1 cellular context compared by ENCODE assay signal in the genomic region with DNA sequence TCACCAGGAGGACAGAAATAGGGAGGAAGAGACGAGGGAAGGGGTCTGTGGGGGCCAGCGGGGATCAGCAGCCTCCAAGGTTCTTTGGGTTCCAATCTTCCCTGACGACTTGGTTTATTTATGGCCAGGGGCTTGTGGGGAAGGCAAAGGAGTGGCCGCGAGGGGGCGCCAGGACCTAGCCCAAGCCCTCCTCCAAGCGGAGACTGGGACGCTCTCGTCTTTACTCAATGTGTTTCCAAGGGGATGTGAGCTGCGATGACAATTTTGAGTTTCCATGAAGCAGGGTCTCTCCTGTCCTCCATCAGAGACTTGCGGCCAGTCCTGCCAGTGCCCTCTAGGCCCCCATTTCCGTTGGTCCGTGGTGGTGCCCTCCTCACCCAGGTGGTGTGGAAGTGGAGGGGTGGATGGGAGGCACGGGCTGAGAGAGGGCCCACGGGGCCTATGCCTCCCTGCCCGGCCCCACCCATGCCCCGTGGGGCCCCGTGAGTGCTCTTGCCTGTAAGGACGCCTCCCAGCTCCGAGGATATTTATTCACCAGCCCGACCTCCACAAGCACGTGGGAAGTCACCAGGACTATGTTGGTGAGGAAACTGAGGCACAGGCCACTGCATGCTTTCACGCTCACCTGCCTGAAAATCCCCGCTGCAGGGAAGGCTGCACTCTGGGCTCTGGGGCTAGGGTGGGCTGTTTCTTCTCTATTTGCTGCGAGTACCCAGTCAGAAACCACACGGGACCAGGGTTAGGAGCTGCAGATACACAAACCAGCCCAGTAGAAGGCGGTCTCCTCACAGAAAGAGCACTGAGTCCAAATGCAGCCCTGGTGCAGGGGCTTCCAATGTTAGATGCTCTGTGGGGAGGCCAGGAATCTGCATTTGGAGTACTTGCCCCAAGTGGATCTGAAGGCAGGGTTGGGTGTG.
A peak's percentile ranks its signal among the peaks of the same experiment; 100 is the strongest.
TF ChIP-seq lines count a peak whose summit lies in the region.

No MANE protein-coding gene starts in this region.

TF ChIP-seq in HepG2, 621 proteins besides CTCF, POLR2A, EP300 and RAD21 (continued from another document):
- TF ChIP-seq, protein P1, sequence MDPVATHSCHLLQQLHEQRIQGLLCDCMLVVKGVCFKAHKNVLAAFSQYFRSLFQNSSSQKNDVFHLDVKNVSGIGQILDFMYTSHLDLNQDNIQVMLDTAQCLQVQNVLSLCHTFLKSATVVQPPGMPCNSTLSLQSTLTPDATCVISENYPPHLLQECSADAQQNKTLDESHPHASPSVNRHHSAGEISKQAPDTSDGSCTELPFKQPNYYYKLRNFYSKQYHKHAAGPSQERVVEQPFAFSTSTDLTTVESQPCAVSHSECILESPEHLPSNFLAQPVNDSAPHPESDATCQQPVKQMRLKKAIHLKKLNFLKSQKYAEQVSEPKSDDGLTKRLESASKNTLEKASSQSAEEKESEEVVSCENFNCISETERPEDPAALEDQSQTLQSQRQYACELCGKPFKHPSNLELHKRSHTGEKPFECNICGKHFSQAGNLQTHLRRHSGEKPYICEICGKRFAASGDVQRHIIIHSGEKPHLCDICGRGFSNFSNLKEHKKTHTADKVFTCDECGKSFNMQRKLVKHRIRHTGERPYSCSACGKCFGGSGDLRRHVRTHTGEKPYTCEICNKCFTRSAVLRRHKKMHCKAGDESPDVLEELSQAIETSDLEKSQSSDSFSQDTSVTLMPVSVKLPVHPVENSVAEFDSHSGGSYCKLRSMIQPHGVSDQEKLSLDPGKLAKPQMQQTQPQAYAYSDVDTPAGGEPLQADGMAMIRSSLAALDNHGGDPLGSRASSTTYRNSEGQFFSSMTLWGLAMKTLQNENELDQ (CRISPR knock-in tag; IDR thresholded peaks at IDR 0.05; ENCODE audit: borderline replicate concordance): no peak
- TF ChIP-seq, protein P2, sequence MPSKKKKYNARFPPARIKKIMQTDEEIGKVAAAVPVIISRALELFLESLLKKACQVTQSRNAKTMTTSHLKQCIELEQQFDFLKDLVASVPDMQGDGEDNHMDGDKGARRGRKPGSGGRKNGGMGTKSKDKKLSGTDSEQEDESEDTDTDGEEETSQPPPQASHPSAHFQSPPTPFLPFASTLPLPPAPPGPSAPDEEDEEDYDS (CRISPR knock-in tag; IDR thresholded peaks at IDR 0.05): no peak
- TF ChIP-seq CAMTA2 (CRISPR knock-in tag; IDR thresholded peaks at IDR 0.05; ENCODE audit: borderline replicate concordance) (no peak), STAG1 (CRISPR knock-in tag; IDR thresholded peaks at IDR 0.05) (peak; percentile 86), HNF4A (CRISPR knock-in tag; IDR thresholded peaks at IDR 0.05) (no peak), ZNF282 (IDR thresholded peaks at IDR 0.05; ENCODE audit: partially characterized antibody) (no peak), ZNF567 (CRISPR knock-in tag; IDR thresholded peaks at IDR 0.05; ENCODE audit: borderline replicate concordance) (no peak), EEA1 (CRISPR knock-in tag; IDR thresholded peaks at IDR 0.05; ENCODE audit: borderline replicate concordance) (no peak), BRD4 (CRISPR knock-in tag; IDR thresholded peaks at IDR 0.05) (no peak), KDM5A (IDR thresholded peaks at IDR 0.05; ENCODE audit: borderline replicate concordance, low read length) (no peak), ZNF614 (CRISPR knock-in tag; IDR thresholded peaks at IDR 0.05; ENCODE audit: borderline replicate concordance) (no peak), GLI4 (CRISPR knock-in tag; IDR thresholded peaks at IDR 0.05; ENCODE audit: borderline replicate concordance) (no peak), ZNF12 (CRISPR knock-in tag; IDR thresholded peaks at IDR 0.05) (no peak), RFXAP (CRISPR knock-in tag; IDR thresholded peaks at IDR 0.05; ENCODE audit: borderline replicate concordance) (no peak), JDP2 (CRISPR knock-in tag; IDR thresholded peaks at IDR 0.05; ENCODE audit: borderline replicate concordance) (no peak)
- TF ChIP-seq, protein P3, sequence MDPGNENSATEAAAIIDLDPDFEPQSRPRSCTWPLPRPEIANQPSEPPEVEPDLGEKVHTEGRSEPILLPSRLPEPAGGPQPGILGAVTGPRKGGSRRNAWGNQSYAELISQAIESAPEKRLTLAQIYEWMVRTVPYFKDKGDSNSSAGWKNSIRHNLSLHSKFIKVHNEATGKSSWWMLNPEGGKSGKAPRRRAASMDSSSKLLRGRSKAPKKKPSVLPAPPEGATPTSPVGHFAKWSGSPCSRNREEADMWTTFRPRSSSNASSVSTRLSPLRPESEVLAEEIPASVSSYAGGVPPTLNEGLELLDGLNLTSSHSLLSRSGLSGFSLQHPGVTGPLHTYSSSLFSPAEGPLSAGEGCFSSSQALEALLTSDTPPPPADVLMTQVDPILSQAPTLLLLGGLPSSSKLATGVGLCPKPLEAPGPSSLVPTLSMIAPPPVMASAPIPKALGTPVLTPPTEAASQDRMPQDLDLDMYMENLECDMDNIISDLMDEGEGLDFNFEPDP (CRISPR knock-in tag; conservative IDR thresholded peaks at IDR 0.05): 0 out of 2 replicates have a peak, but pooled peaks have one; percentile 29
- TF ChIP-seq, protein P4, sequence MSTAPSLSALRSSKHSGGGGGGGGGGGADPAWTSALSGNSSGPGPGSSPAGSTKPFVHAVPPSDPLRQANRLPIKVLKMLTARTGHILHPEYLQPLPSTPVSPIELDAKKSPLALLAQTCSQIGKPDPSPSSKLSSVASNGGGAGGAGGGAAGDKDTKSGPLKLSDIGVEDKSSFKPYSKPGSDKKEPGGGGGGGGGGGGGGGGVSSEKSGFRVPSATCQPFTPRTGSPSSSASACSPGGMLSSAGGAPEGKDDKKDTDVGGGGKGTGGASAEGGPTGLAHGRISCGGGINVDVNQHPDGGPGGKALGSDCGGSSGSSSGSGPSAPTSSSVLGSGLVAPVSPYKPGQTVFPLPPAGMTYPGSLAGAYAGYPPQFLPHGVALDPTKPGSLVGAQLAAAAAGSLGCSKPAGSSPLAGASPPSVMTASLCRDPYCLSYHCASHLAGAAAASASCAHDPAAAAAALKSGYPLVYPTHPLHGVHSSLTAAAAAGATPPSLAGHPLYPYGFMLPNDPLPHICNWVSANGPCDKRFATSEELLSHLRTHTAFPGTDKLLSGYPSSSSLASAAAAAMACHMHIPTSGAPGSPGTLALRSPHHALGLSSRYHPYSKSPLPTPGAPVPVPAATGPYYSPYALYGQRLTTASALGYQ (CRISPR knock-in tag; IDR thresholded peaks at IDR 0.05): no peak
- TF ChIP-seq, protein P5, sequence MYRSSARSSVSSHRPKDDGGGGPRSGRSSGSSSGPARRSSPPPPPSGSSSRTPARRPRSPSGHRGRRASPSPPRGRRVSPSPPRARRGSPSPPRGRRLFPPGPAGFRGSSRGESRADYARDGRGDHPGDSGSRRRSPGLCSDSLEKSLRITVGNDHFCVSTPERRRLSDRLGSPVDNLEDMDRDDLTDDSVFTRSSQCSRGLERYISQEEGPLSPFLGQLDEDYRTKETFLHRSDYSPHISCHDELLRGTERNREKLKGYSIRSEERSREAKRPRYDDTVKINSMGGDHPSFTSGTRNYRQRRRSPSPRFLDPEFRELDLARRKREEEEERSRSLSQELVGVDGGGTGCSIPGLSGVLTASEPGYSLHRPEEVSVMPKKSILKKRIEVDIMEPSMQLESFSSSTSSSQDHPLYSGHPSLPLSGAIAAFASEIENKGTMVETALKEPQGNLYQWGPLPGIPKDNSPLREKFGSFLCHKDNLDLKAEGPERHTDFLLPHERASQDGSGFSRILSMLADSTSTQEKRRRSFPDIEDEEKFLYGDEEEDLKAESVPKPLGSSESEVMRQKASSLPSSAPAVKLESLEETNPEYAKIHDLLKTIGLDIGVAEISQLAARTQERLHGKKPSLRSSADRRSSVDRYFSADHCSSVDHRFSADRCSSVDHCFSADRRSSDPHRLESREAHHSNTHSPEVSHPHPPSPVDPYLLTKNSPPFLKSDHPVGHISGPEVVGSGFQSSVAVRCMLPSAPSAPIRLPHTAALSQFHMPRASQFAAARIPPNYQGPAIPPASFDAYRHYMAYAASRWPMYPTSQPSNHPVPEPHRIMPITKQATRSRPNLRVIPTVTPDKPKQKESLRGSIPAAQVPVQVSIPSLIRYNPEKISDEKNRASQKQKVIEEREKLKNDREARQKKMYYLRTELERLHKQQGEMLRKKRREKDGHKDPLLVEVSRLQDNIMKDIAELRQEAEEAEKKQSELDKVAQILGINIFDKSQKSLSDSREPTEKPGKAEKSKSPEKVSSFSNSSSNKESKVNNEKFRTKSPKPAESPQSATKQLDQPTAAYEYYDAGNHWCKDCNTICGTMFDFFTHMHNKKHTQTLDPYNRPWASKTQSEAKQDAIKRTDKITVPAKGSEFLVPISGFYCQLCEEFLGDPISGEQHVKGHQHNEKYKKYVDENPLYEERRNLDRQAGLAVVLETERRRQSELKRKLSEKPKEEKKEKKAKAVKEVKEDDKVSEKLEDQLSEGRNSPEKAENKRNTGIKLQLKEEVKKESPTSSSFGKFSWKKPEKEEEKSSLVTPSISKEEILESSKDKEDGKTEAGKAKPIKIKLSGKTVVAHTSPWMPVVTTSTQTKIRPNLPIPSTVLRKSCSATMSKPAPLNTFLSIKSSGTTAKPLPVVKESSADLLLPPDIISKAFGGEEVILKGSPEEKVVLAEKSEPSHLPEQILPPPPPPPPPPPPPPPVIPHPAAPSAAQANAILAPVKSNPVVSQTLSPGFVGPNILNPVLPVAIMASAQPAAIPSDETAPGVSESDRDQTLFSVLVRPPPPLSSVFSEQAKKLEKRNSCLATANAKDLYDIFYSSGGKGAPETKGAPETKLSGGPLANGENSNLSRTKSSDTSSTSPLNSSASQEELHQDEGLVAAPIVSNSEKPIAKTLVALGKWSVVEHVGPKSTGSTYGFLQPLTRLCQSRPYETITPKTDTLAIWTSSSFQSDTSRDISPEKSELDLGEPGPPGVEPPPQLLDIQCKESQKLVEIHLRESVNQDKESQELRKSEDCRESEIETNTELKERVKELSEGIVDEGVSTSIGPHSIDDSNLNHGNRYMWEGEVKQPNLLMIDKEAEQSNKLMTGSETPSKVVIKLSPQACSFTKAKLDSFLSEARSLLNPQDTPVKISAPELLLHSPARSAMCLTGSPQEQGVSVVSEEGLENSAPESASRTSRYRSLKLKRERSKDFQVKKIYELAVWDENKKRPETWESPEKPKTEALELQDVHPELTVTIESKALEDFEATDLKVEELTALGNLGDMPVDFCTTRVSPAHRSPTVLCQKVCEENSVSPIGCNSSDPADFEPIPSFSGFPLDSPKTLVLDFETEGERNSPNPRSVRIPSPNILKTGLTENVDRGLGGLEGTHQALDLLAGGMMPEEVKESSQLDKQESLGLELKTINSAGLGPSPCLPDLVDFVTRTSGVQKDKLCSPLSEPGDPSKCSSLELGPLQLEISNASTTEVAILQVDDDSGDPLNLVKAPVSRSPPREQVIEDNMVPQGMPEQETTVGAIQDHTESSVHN (CRISPR knock-in tag; IDR thresholded peaks at IDR 0.05): no peak
- TF ChIP-seq, protein P6, sequence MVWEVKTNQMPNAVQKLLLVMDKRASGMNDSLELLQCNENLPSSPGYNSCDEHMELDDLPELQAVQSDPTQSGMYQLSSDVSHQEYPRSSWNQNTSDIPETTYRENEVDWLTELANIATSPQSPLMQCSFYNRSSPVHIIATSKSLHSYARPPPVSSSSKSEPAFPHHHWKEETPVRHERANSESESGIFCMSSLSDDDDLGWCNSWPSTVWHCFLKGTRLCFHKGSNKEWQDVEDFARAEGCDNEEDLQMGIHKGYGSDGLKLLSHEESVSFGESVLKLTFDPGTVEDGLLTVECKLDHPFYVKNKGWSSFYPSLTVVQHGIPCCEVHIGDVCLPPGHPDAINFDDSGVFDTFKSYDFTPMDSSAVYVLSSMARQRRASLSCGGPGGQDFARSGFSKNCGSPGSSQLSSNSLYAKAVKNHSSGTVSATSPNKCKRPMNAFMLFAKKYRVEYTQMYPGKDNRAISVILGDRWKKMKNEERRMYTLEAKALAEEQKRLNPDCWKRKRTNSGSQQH (CRISPR knock-in tag; IDR thresholded peaks at IDR 0.05; ENCODE audit: low read depth): no peak
- TF ChIP-seq, protein P7, sequence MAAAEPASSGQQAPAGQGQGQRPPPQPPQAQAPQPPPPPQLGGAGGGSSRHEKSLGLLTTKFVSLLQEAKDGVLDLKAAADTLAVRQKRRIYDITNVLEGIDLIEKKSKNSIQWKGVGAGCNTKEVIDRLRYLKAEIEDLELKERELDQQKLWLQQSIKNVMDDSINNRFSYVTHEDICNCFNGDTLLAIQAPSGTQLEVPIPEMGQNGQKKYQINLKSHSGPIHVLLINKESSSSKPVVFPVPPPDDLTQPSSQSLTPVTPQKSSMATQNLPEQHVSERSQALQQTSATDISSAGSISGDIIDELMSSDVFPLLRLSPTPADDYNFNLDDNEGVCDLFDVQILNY (CRISPR knock-in tag; conservative IDR thresholded peaks at IDR 0.05): no peak
- TF ChIP-seq, protein P8, sequence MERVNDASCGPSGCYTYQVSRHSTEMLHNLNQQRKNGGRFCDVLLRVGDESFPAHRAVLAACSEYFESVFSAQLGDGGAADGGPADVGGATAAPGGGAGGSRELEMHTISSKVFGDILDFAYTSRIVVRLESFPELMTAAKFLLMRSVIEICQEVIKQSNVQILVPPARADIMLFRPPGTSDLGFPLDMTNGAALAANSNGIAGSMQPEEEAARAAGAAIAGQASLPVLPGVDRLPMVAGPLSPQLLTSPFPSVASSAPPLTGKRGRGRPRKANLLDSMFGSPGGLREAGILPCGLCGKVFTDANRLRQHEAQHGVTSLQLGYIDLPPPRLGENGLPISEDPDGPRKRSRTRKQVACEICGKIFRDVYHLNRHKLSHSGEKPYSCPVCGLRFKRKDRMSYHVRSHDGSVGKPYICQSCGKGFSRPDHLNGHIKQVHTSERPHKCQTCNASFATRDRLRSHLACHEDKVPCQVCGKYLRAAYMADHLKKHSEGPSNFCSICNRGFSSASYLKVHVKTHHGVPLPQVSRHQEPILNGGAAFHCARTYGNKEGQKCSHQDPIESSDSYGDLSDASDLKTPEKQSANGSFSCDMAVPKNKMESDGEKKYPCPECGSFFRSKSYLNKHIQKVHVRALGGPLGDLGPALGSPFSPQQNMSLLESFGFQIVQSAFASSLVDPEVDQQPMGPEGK (CRISPR knock-in tag; IDR thresholded peaks at IDR 0.05): no peak
- TF ChIP-seq, protein P9, sequence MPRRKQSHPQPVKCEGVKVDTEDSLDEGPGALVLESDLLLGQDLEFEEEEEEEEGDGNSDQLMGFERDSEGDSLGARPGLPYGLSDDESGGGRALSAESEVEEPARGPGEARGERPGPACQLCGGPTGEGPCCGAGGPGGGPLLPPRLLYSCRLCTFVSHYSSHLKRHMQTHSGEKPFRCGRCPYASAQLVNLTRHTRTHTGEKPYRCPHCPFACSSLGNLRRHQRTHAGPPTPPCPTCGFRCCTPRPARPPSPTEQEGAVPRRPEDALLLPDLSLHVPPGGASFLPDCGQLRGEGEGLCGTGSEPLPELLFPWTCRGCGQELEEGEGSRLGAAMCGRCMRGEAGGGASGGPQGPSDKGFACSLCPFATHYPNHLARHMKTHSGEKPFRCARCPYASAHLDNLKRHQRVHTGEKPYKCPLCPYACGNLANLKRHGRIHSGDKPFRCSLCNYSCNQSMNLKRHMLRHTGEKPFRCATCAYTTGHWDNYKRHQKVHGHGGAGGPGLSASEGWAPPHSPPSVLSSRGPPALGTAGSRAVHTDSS (CRISPR knock-in tag; conservative IDR thresholded peaks at IDR 0.05): no peak
